13 cellular contexts compared by ENCODE assay signal in genomic region chr5:159084053-159084452, GRCh38. TPM values are rescaled to one million over a fixed set of nuclear protein-coding genes. Genes with fewer than 3 reads are reported as not detected.
DNase-seq lines count a peak whose midpoint lies in the region; ATAC-seq and TF ChIP-seq lines count a peak whose summit lies in the region.
"Had no signal": no experiment of that assay in that cellular context is flagged by ENCODE, and none has a peak within 500 bp of the region (broad histone marks: within the 10 kb centered on the region; RNA-seq: fewer than 3 reads in every experiment).

No MANE protein-coding gene starts in this region.

- TF ChIP-seq CTCF in heart left ventricle (IDR thresholded peaks at IDR 0.05): no peak

- intact Hi-C loops in heart left ventricle (cut with DNase I): no loop called here

- H3K4me3 ChIP-seq in heart left ventricle: no peak overlapping the region

- peak overlapping the region; percentile 58 for H3K4me3 Mint-ChIP-seq in stimulated activated memory B cell treated with anti-CD40 and anti-IgM and Interleukin-4, amounts not matched to agents 10 μg/mL and 1 μg/mL and 100 μg/mL, for 72 hours

- H3K27ac Mint-ChIP-seq in stimulated activated memory B cell treated with anti-CD40 and anti-IgM and Interleukin-4, amounts not matched to agents 10 μg/mL and 1 μg/mL and 100 μg/mL, for 72 hours: peak overlapping the region; percentile 94
- H3K27ac Mint-ChIP-seq: progenitor cell of endocrine pancreas had no signal

- H3K9me3 ChIP-seq in heart left ventricle: no peaks in the 10 kb centered on the region

- peaks cover 0 to 16% (median 0%) of the 10 kb centered on the region in 12 donors for H3K4me1 ChIP-seq in heart left ventricle

- H3K27me3 Mint-ChIP-seq in stimulated activated memory B cell treated with anti-CD40 and anti-IgM and Interleukin-4, amounts not matched to agents 10 μg/mL and 1 μg/mL and 100 μg/mL, for 72 hours: no peaks in the 10 kb centered on the region

- H3K27ac ChIP-seq in heart left ventricle: no peak overlapping the region

- 89 to 94% (median 92%) methylated on average over 3 of the region's 3 CpGs for WGBS in heart left ventricle, 4 donors

- no peaks in the 10 kb centered on the region for H3K27me3 ChIP-seq in heart left ventricle

- DNase-seq in heart left ventricle (no peak), T-helper 1 cell (no peak), GM19240 (ENCODE audit: insufficient read length, low spot score) (no peak)
- DNase-seq: activated CD4-positive, alpha-beta T cell treated with anti-CD3 and anti-CD28 coated beads, Interleukin-2, amount 50 U/mL, for 4 hours; erythroblast; mesendoderm; NCI-H146; stimulated activated CD4-positive, alpha-beta T cell treated with anti-CD3 and anti-CD28 coated beads, Interleukin-4, amount 100 ng/mL, for 24 hours had no signal

- peaks cover 0 to 80% (median 34%) of the 10 kb centered on the region in 9 donors for H3K36me3 ChIP-seq in heart left ventricle

- H3K4me1 Mint-ChIP-seq in stimulated activated memory B cell treated with anti-CD40 and anti-IgM and Interleukin-4, amounts not matched to agents 10 μg/mL and 1 μg/mL and 100 μg/mL, for 72 hours: peaks cover 69% of the 10 kb centered on the region

- no peak for TF ChIP-seq POLR2A in heart left ventricle (IDR thresholded peaks at IDR 0.05)

- peak; percentile 79 for ATAC-seq in GM18909 (IDR thresholded peaks at IDR 0.05; ENCODE audit: poor library complexity, unreplicated experiment)
- peak; percentile 79 for ATAC-seq in GM21825 (IDR thresholded peaks at IDR 0.05; ENCODE audit: unreplicated experiment)
- peak; percentile 81 for ATAC-seq in HG03378 (IDR thresholded peaks at IDR 0.05; ENCODE audit: unreplicated experiment)
- ATAC-seq in stimulated activated memory B cell treated with anti-CD40 and anti-IgM and Interleukin-4, amounts not matched to agents 10 μg/mL and 1 μg/mL and 100 μg/mL, for 72 hours: peak; percentile 97
- ATAC-seq in heart left ventricle: no peak

- H3K36me3 Mint-ChIP-seq in stimulated activated memory B cell treated with anti-CD40 and anti-IgM and Interleukin-4, amounts not matched to agents 10 μg/mL and 1 μg/mL and 100 μg/mL, for 72 hours: peaks cover 60% of the 10 kb centered on the region

- H3K9me3 Mint-ChIP-seq in stimulated activated memory B cell treated with anti-CD40 and anti-IgM and Interleukin-4, amounts not matched to agents 10 μg/mL and 1 μg/mL and 100 μg/mL, for 72 hours: no peaks in the 10 kb centered on the region

RNA-seq across cellular contexts. Expression of gene EBF1, which starts 15.7 kb away (rescaled TPM):
- 10 to 100 TPM in 7 of 9 donors, 1 to 10 TPM in 2; 6.5 to 24.9 (median 11.8) TPM for total RNA-seq in heart left ventricle
- polyA plus RNA-seq in heart left ventricle: 1 to 10 TPM; 4.0 to 4.8 TPM

Comparison
In these comparisons a context has a peak if more than half of its experiments do, and no peak if none do; other contexts are left out.
1. ATAC-seq: peak in GM18909 (single experiment), GM21825 (single experiment), HG03378 (single experiment) and stimulated activated memory B cell treated with anti-CD40 and anti-IgM and Interleukin-4, amounts not matched to agents 10 μg/mL and 1 μg/mL and 100 μg/mL, for 72 hours (single experiment); none in heart left ventricle (0 of 4).